Comparison of ENCODE assay signal across 9 cellular contexts in genomic region chr6:30884521-30885480, GRCh38. TPM values are rescaled to one million over a fixed set of nuclear protein-coding genes. Genes with fewer than 3 reads are reported as not detected.
A peak's percentile ranks its signal among the peaks of the same experiment; 100 is the strongest.
DNase-seq lines count a peak whose midpoint lies in the region; ATAC-seq and TF ChIP-seq lines count a peak whose summit lies in the region.
"Had no signal": no experiment of that assay in that cellular context is flagged by ENCODE, and none has a peak within 500 bp of the region (broad histone marks: within the 10 kb centered on the region; RNA-seq: fewer than 3 reads in every experiment).

No MANE protein-coding gene starts in this region.

- H3K27ac Mint-ChIP-seq in CD4-positive, alpha-beta T cell = peak overlapping the region; percentile 54
- H3K27ac Mint-ChIP-seq in dendritic cell treated with granulocyte-macrophage colony-stimulating factor and Interleukin-4, amounts not matched to agents 40 ng/mL and 50 ng/mL, for 4 days = no peak overlapping the region

- TF ChIP-seq POLR2A in right lobe of liver (IDR thresholded peaks at IDR 0.05) = no peak

- peaks cover 3% of the 10 kb centered on the region for H3K36me3 Mint-ChIP-seq in CD4-positive, alpha-beta T cell (ENCODE audit: low read depth)
- no peaks in the 10 kb centered on the region for H3K36me3 Mint-ChIP-seq in dendritic cell treated with granulocyte-macrophage colony-stimulating factor and Interleukin-4, amounts not matched to agents 40 ng/mL and 50 ng/mL, for 4 days (ENCODE audit: low read depth)

- H3K4me3 Mint-ChIP-seq in CD4-positive, alpha-beta T cell = peak overlapping the region; percentile 86
- H3K4me3 Mint-ChIP-seq in dendritic cell treated with granulocyte-macrophage colony-stimulating factor and Interleukin-4, amounts not matched to agents 40 ng/mL and 50 ng/mL, for 4 days = peak overlapping the region; percentile 64

- ATAC-seq in CD4-positive, alpha-beta T cell (ENCODE audit: poor library complexity) = peak; percentile 18
- ATAC-seq in HG02642 (IDR thresholded peaks at IDR 0.05; ENCODE audit: poor library complexity, unreplicated experiment) = peak; percentile 24
- ATAC-seq in right lobe of liver = peak; percentile 4 to 28 (median 16)
- ATAC-seq in HG02623 (IDR thresholded peaks at IDR 0.05; ENCODE audit: unreplicated experiment) = no peak
- ATAC-seq in HG03045 (IDR thresholded peaks at IDR 0.05; ENCODE audit: unreplicated experiment) = no peak

- no peak for TF ChIP-seq CTCF in CD4-positive, alpha-beta T cell (IDR thresholded peaks at IDR 0.05)
- TF ChIP-seq CTCF in VCaP (conservative IDR thresholded peaks at IDR 0.05) (no peak), right lobe of liver (IDR thresholded peaks at IDR 0.05) (no peak)

- no peaks in the 10 kb centered on the region for H3K9me3 ChIP-seq in CD4-positive, alpha-beta T cell (ENCODE audit: control insufficient read depth, low read length)
- no peaks in the 10 kb centered on the region for H3K9me3 ChIP-seq in right lobe of liver

- POLR2A ChIA-PET in CD4-positive, alpha-beta T cell (lab: Charles Lee) = interaction anchor here (0.8 to 2.3 kb wide), 9 partner anchors 23 to 271 kb away, joined by 3 to 9 read pairs (median 4); partner anchors contain the start of genes GTF2H4 and VARS2

- H3K4me3 ChIP-seq in right lobe of liver = peak overlapping the region; percentile 55 to 68 (median 61)

- no peaks in the 10 kb centered on the region for H3K9me3 Mint-ChIP-seq in CD4-positive, alpha-beta T cell
- no peaks in the 10 kb centered on the region for H3K9me3 Mint-ChIP-seq in dendritic cell treated with granulocyte-macrophage colony-stimulating factor and Interleukin-4, amounts not matched to agents 40 ng/mL and 50 ng/mL, for 4 days

- intact Hi-C loops in CD4-positive, alpha-beta T cell (cut with DNase I, micrococcal nuclease) = loop anchor here in 1 of 2 experiments (10.0 kb wide), 1 partner anchor 430 kb away; no protein-coding TSS in a partner anchor
- intact Hi-C loops in dendritic cell treated with granulocyte-macrophage colony-stimulating factor and Interleukin-4, amounts not matched to agents 40 ng/mL and 50 ng/mL, for 4 days (cut with micrococcal nuclease) = no loop called here
- intact Hi-C loops in right lobe of liver (cut with DNase I) = loop anchor here in 1 of 2 donors (10.0 kb wide), 1 partner anchor 60 kb away; no protein-coding TSS in a partner anchor

- peak in 5 of 10 experiments; percentile 20 to 37 (median 23) for DNase-seq in CD4-positive, alpha-beta T cell
- peak in 1 of 3 donors; percentile 49 for DNase-seq in right lobe of liver
- DNase-seq in stimulated activated CD8-positive, alpha-beta memory T cell treated with anti-CD3 and anti-CD28 coated beads, Interleukin-12 subunit alpha, Interleukin-12 subunit beta, amount 100 ng/mL, for 4 hours (ENCODE audit: low read depth) = peak; percentile 21

- CTCF ChIA-PET in CD4-positive, alpha-beta T cell (lab: Charles Lee) = interaction anchor here (0.6 to 0.9 kb wide), 2 partner anchors 140 to 203 kb away, joined by 3 read pairs; no protein-coding TSS in a partner anchor

- 25% methylated on average over 12 of the region's 59 CpGs for WGBS in right lobe of liver (ENCODE audit: insufficient coverage, low coverage, low lambda C conversion rate, missing lambda C conversion rate)

- no peaks in the 10 kb centered on the region for H3K27me3 ChIP-seq in CD4-positive, alpha-beta T cell (ENCODE audit: control insufficient read depth, insufficient read depth, low read length)
- H3K27me3 ChIP-seq in right lobe of liver = no peaks in the 10 kb centered on the region

- no peaks in the 10 kb centered on the region for H3K27me3 Mint-ChIP-seq in CD4-positive, alpha-beta T cell
- H3K27me3 Mint-ChIP-seq in dendritic cell treated with granulocyte-macrophage colony-stimulating factor and Interleukin-4, amounts not matched to agents 40 ng/mL and 50 ng/mL, for 4 days = peaks cover 61% of the 10 kb centered on the region

- no peak overlapping the region for H3K27ac ChIP-seq in CD4-positive, alpha-beta T cell (ENCODE audit: low read depth, low read length)
- H3K27ac ChIP-seq in VCaP = peak overlapping the region; percentile 95
- no peak overlapping the region for H3K27ac ChIP-seq in right lobe of liver

- H3K4me1 ChIP-seq in right lobe of liver = no peaks in the 10 kb centered on the region

- peaks cover 33% of the 10 kb centered on the region for H3K4me1 Mint-ChIP-seq in CD4-positive, alpha-beta T cell (ENCODE audit: low read depth)
- peaks cover 26% of the 10 kb centered on the region for H3K4me1 Mint-ChIP-seq in dendritic cell treated with granulocyte-macrophage colony-stimulating factor and Interleukin-4, amounts not matched to agents 40 ng/mL and 50 ng/mL, for 4 days (ENCODE audit: low read depth)

- H3K36me3 ChIP-seq in right lobe of liver = no peaks in the 10 kb centered on the region

RNA-seq across cellular contexts. Expression of gene DDR1, which starts 0.5 kb away (rescaled TPM):
- 1 to 10 TPM; 6.5 to 6.6 TPM for total RNA-seq in CD4-positive, alpha-beta T cell
- total RNA-seq in right lobe of liver = 1 to 10 TPM; 3.2 to 9.9 (median 5.0) TPM

RNA-seq across cellular contexts. Expression of gene GTF2H4, which starts 23.2 kb away (rescaled TPM):
- total RNA-seq in CD4-positive, alpha-beta T cell = 10 to 100 TPM in 1 of 2 experiments, 1 to 10 TPM in 1; 7.7 to 10.7 TPM
- total RNA-seq in right lobe of liver = 10 to 100 TPM in 4 of 6 experiments, 1 to 10 TPM in 2; 3.6 to 21.1 (median 17.3) TPM

RNA-seq across cellular contexts. Expression of gene VARS2, which starts 29.2 kb away (rescaled TPM):
- 10 to 100 TPM; 19.3 to 21.7 TPM for total RNA-seq in CD4-positive, alpha-beta T cell
- 10 to 100 TPM; 21.5 to 36.1 (median 25.9) TPM for total RNA-seq in right lobe of liver

RNA-seq across cellular contexts. Expression of gene SFTA2, which starts 47.2 kb away (rescaled TPM):
- total RNA-seq in CD4-positive, alpha-beta T cell = not detected
- total RNA-seq in right lobe of liver = not detected
- total RNA-seq: NCI-H460 had no signal

RNA-seq across cellular contexts. Expression of gene MUCL3, which starts 56.0 kb away (rescaled TPM):
- not detected for total RNA-seq in CD4-positive, alpha-beta T cell
- not detected for total RNA-seq in right lobe of liver

Comparison
In these comparisons a context has a peak if more than half of its experiments do, and no peak if none do; other contexts are left out.
1. ATAC-seq: peak in CD4-positive, alpha-beta T cell (single experiment), HG02642 (single experiment) and right lobe of liver (4 of 4); none in HG02623 (single experiment) and HG03045 (single experiment).